ENCODE assay signal across 8 cellular contexts in the genomic region with DNA sequence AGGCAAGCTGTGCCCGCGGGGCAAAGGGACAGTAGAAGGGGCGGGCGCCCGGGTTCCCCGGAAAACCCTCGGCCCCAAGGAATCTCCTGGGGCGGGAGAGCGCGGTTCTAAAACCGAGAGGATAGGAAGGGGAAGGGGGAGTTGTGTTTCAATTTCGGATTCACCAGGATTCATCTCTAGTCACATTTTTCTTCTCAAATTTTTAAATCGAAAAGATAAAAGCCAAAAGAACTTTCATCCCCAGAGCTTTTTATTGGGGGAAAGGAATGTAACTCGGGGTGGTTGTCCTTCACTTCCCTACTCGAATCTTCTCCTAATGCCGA. TPM values are rescaled to one million over a fixed set of nuclear protein-coding genes. Genes with fewer than 3 reads are reported as not detected.
DNase-seq lines count a peak whose midpoint lies in the region; ATAC-seq and TF ChIP-seq lines count a peak whose summit lies in the region.

No MANE protein-coding gene starts in this region.

- peaks cover 34% of the 10 kb centered on the region for H3K4me1 ChIP-seq in CD4-positive, CD25-positive, alpha-beta regulatory T cell (ENCODE audit: control insufficient read depth, insufficient read depth, low read length, poor library complexity, severe bottlenecking)
- peaks cover 4% of the 10 kb centered on the region for H3K4me1 ChIP-seq in NT2/D1 (ENCODE audit: insufficient read depth, insufficient read length)

- TF ChIP-seq CTCF in epithelial cell of proximal tubule (conservative IDR thresholded peaks at IDR 0.05; ENCODE audit: low read depth, low read length) (no peak), osteocyte (IDR thresholded peaks at IDR 0.05) (no peak)

- peaks cover 3 to 42% (median 9%) of the 10 kb centered on the region in 4 donors for H3K4me1 Mint-ChIP-seq in CD4-positive, CD25-positive, alpha-beta regulatory T cell
- peaks cover 44% of the 10 kb centered on the region for H3K4me1 Mint-ChIP-seq in osteocyte (ENCODE audit: unreplicated experiment)
- peaks cover 0 to 9% of the 10 kb centered on the region in 2 donors for H3K4me1 Mint-ChIP-seq in natural killer cell treated with Interleukin-12 subunit alpha and Interleukin-12 subunit beta and Interleukin-15 and Interleukin-18, amount 100 ng/mL, for 72 hours (ENCODE audit: low read depth in 2 of 2)

- H3K27ac ChIP-seq in CD4-positive, CD25-positive, alpha-beta regulatory T cell (ENCODE audit: insufficient read depth, low read length, poor library complexity, severe bottlenecking): no peak overlapping the region

- peak overlapping the region in 3 of 4 donors; percentile 52 to 71 (median 57) for H3K4me3 Mint-ChIP-seq in CD4-positive, CD25-positive, alpha-beta regulatory T cell
- H3K4me3 Mint-ChIP-seq in osteocyte (ENCODE audit: unreplicated experiment): peak overlapping the region; percentile 95
- no peak overlapping the region for H3K4me3 Mint-ChIP-seq in natural killer cell treated with Interleukin-12 subunit alpha and Interleukin-12 subunit beta and Interleukin-15 and Interleukin-18, amount 100 ng/mL, for 72 hours

- ATAC-seq in CD4-positive, CD25-positive, alpha-beta regulatory T cell (ENCODE audit: low read depth in 2 of 2): no peak
- no peak for ATAC-seq in GM21381 (IDR thresholded peaks at IDR 0.05; ENCODE audit: unreplicated experiment)
- no peak for ATAC-seq in natural killer cell treated with Interleukin-12 subunit alpha and Interleukin-12 subunit beta and Interleukin-15 and Interleukin-18, amount 100 ng/mL, for 72 hours

- no peak for DNase-seq in CD4-positive, CD25-positive, alpha-beta regulatory T cell
- DNase-seq in NT2/D1 (ENCODE audit: low read depth, low spot score): no peak
- no peak for DNase-seq in epithelial cell of proximal tubule (ENCODE audit: low read depth)
- DNase-seq in osteocyte (ENCODE audit: extremely low spot score, unreplicated experiment): no peak
- no peak for DNase-seq in NCI-H510A (lab: John Stamatoyannopoulos, UW)
- no peak for DNase-seq in epidermal melanocyte (ENCODE audit: insufficient read length, low spot score)
- DNase-seq in natural killer cell treated with Interleukin-12 subunit alpha and Interleukin-12 subunit beta and Interleukin-15 and Interleukin-18, amount 100 ng/mL, for 72 hours (ENCODE audit: low spot score): no peak

- H3K27ac Mint-ChIP-seq in CD4-positive, CD25-positive, alpha-beta regulatory T cell: no peak overlapping the region
- H3K27ac Mint-ChIP-seq in osteocyte (ENCODE audit: unreplicated experiment): peak overlapping the region; percentile 29
- no peak overlapping the region for H3K27ac Mint-ChIP-seq in natural killer cell treated with Interleukin-12 subunit alpha and Interleukin-12 subunit beta and Interleukin-15 and Interleukin-18, amount 100 ng/mL, for 72 hours

- H3K9me3 ChIP-seq in CD4-positive, CD25-positive, alpha-beta regulatory T cell (ENCODE audit: control insufficient read depth in 2 of 2, low read length in 2 of 2): no peaks in the 10 kb centered on the region
- H3K9me3 ChIP-seq in NT2/D1 (ENCODE audit: insufficient read depth, low read length): no peaks in the 10 kb centered on the region

- H3K27me3 ChIP-seq in CD4-positive, CD25-positive, alpha-beta regulatory T cell (ENCODE audit: control insufficient read depth, insufficient read depth, low read length): peaks cover 5% of the 10 kb centered on the region
- H3K27me3 ChIP-seq in NT2/D1 (ENCODE audit: insufficient read depth, insufficient read length): no peaks in the 10 kb centered on the region

- no peaks in the 10 kb centered on the region for H3K36me3 Mint-ChIP-seq in CD4-positive, CD25-positive, alpha-beta regulatory T cell
- peaks cover 12% of the 10 kb centered on the region for H3K36me3 Mint-ChIP-seq in osteocyte (ENCODE audit: unreplicated experiment)
- H3K36me3 Mint-ChIP-seq in natural killer cell treated with Interleukin-12 subunit alpha and Interleukin-12 subunit beta and Interleukin-15 and Interleukin-18, amount 100 ng/mL, for 72 hours: no peaks in the 10 kb centered on the region

- H3K27me3 Mint-ChIP-seq in CD4-positive, CD25-positive, alpha-beta regulatory T cell: peaks cover 53% of the 10 kb centered on the region
- H3K27me3 Mint-ChIP-seq in osteocyte (ENCODE audit: unreplicated experiment): peaks cover 24% of the 10 kb centered on the region
- H3K27me3 Mint-ChIP-seq in natural killer cell treated with Interleukin-12 subunit alpha and Interleukin-12 subunit beta and Interleukin-15 and Interleukin-18, amount 100 ng/mL, for 72 hours: peaks cover 46 to 49% of the 10 kb centered on the region in 2 donors

- H3K36me3 ChIP-seq in CD4-positive, CD25-positive, alpha-beta regulatory T cell (ENCODE audit: control insufficient read depth, insufficient read depth, low read length): no peaks in the 10 kb centered on the region
- H3K36me3 ChIP-seq in NT2/D1 (ENCODE audit: insufficient read depth, insufficient read length, low read length): peaks cover 51% of the 10 kb centered on the region

- H3K9ac ChIP-seq in NT2/D1 (ENCODE audit: insufficient read length, low read depth): peak overlapping the region; percentile 99

- H3K4me3 ChIP-seq in CD4-positive, CD25-positive, alpha-beta regulatory T cell (ENCODE audit: low read depth, low read length): no peak overlapping the region
- H3K4me3 ChIP-seq in NT2/D1 (ENCODE audit: insufficient read length, low read depth) (peak overlapping the region; percentile 94), epithelial cell of proximal tubule (ENCODE audit: low read depth, low read length) (peak overlapping the region; percentile 63)

- peaks cover 0 to 3% (median 0%) of the 10 kb centered on the region in 7 donors for H3K9me3 Mint-ChIP-seq in CD4-positive, CD25-positive, alpha-beta regulatory T cell
- H3K9me3 Mint-ChIP-seq in osteocyte (ENCODE audit: unreplicated experiment): no peaks in the 10 kb centered on the region
- H3K9me3 Mint-ChIP-seq in natural killer cell treated with Interleukin-12 subunit alpha and Interleukin-12 subunit beta and Interleukin-15 and Interleukin-18, amount 100 ng/mL, for 72 hours: no peaks in the 10 kb centered on the region

RNA-seq across cellular contexts. Expression of a gene that starts 1.4 kb away (rescaled TPM):
- not detected for total RNA-seq in CD4-positive, CD25-positive, alpha-beta regulatory T cell
- under 1 TPM in 1 of 4 donors, not detected in 3; 0.29 TPM for polyA plus RNA-seq in CD4-positive, CD25-positive, alpha-beta regulatory T cell
- total RNA-seq in epithelial cell of proximal tubule: 1.8 and 9.3 TPM in 2 replicates
- 6.9 and 7.3 TPM in 2 replicates for total RNA-seq in osteocyte
- under 1 TPM in 1 of 2 donors, not detected in 1; 0.26 TPM for total RNA-seq in natural killer cell treated with Interleukin-12 subunit alpha and Interleukin-12 subunit beta and Interleukin-15 and Interleukin-18, amount 100 ng/mL, for 72 hours
